ENCODE assay signal across 22 cellular contexts in genomic region chr7:105037319-105037718, GRCh38. TPM values are rescaled to one million over a fixed set of nuclear protein-coding genes. Genes with fewer than 3 reads are reported as not detected.
A peak's percentile ranks its signal among the peaks of the same experiment; 100 is the strongest.
DNase-seq lines count a peak whose midpoint lies in the region; ATAC-seq and TF ChIP-seq lines count a peak whose summit lies in the region.
"Had no signal": no experiment of that assay in that cellular context is flagged by ENCODE, and none has a peak within 500 bp of the region (broad histone marks: within the 10 kb centered on the region; RNA-seq: fewer than 3 reads in every experiment).

No MANE protein-coding gene starts in this region.

- DNase-seq in CD4-positive, CD25-positive, alpha-beta regulatory T cell, result no peak
- DNase-seq in activated T-helper 1 cell treated with anti-CD3 and anti-CD28 coated beads, Interleukin-12 subunit alpha, Interleukin-12 subunit beta, Interleukin-2, Interleukin-4 antibody, amounts not matched to agents 30 ng/mL and 10 ng/mL and 1 ng/mL, durations not matched to agents 14 hours and 24 hours and 36 hours (ENCODE audit: low spot score), result no peak
- DNase-seq in natural killer cell, result no peak
- no peak for DNase-seq in HuH-7.5 (ENCODE audit: low spot score)
- DNase-seq in caudate nucleus (lab: John Stamatoyannopoulos, UW), result no peak
- DNase-seq in NCI-H510A (lab: John Stamatoyannopoulos, UW), result no peak
- DNase-seq: activated CD4-positive, alpha-beta T cell treated with anti-CD3 and anti-CD28 coated beads, Interleukin-2, amount 10 ng/mL, durations not matched to agents 7 days and 5 days; activated T-cell treated with anti-CD3 and anti-CD28 coated beads for 4 hours; GDM1; glutamatergic neuron; MM.1S; NCI-H1436; NCI-H526; Right ventricle myocardium superior; stomach had no signal

- H3K27ac Mint-ChIP-seq in CD4-positive, CD25-positive, alpha-beta regulatory T cell, result peak overlapping the region; percentile 14 to 77 (median 73)
- H3K27ac Mint-ChIP-seq in activated T-helper 1 cell treated with anti-CD3 and anti-CD28 coated beads, Interleukin-12 subunit alpha, Interleukin-12 subunit beta, Interleukin-2, Interleukin-4 antibody, amounts not matched to agents 30 ng/mL and 10 ng/mL and 1 ng/mL, durations not matched to agents 14 hours and 24 hours and 36 hours, result peak overlapping the region; percentile 55
- H3K27ac Mint-ChIP-seq in natural killer cell, result peak overlapping the region; percentile 62 to 71
- H3K27ac Mint-ChIP-seq: activated CD4-positive, alpha-beta T cell treated with anti-CD3 and anti-CD28 coated beads, Interleukin-2, amount 10 ng/mL, durations not matched to agents 7 days and 5 days; IgD-negative memory B cell; mesothelial cell of epicardium; type B pancreatic cell had no signal

- no peak overlapping the region for H3K4me3 ChIP-seq in BLaER1
- H3K4me3 ChIP-seq in CD4-positive, CD25-positive, alpha-beta regulatory T cell (ENCODE audit: low read depth, low read length), result peak overlapping the region; percentile 56
- H3K4me3 ChIP-seq: skin epidermis, stomach had no signal

- intact Hi-C loops in activated T-helper 1 cell treated with anti-CD3 and anti-CD28 coated beads, Interleukin-12 subunit alpha, Interleukin-12 subunit beta, Interleukin-2, Interleukin-4 antibody, amounts not matched to agents 30 ng/mL and 10 ng/mL and 1 ng/mL, durations not matched to agents 14 hours and 24 hours and 36 hours (cut with micrococcal nuclease), result no loop called here
- intact Hi-C loops in natural killer cell (cut with micrococcal nuclease), result no loop called here

- H3K9ac ChIP-seq in BLaER1, result no peak overlapping the region

- H3K27ac ChIP-seq in BLaER1 (no peak overlapping the region), caudate nucleus (ENCODE audit: low read depth, low read length) (no peak overlapping the region)
- peak overlapping the region; percentile 50 for H3K27ac ChIP-seq in CD4-positive, CD25-positive, alpha-beta regulatory T cell (ENCODE audit: insufficient read depth, low read length, poor library complexity, severe bottlenecking)
- H3K27ac ChIP-seq: HL-60, skin epidermis had no signal

- peaks cover 35 to 75% (median 52%) of the 10 kb centered on the region in 4 donors for H3K4me1 Mint-ChIP-seq in CD4-positive, CD25-positive, alpha-beta regulatory T cell
- peaks cover 26% of the 10 kb centered on the region for H3K4me1 Mint-ChIP-seq in activated T-helper 1 cell treated with anti-CD3 and anti-CD28 coated beads, Interleukin-12 subunit alpha, Interleukin-12 subunit beta, Interleukin-2, Interleukin-4 antibody, amounts not matched to agents 30 ng/mL and 10 ng/mL and 1 ng/mL, durations not matched to agents 14 hours and 24 hours and 36 hours (ENCODE audit: low read depth)
- H3K4me1 Mint-ChIP-seq in natural killer cell, result peaks cover 44 to 46% of the 10 kb centered on the region in 2 donors

- H3K4me3 Mint-ChIP-seq in CD4-positive, CD25-positive, alpha-beta regulatory T cell, result peak overlapping the region in 3 of 4 donors; percentile 58 to 82 (median 66)
- no peak overlapping the region for H3K4me3 Mint-ChIP-seq in activated T-helper 1 cell treated with anti-CD3 and anti-CD28 coated beads, Interleukin-12 subunit alpha, Interleukin-12 subunit beta, Interleukin-2, Interleukin-4 antibody, amounts not matched to agents 30 ng/mL and 10 ng/mL and 1 ng/mL, durations not matched to agents 14 hours and 24 hours and 36 hours
- H3K4me3 Mint-ChIP-seq in natural killer cell, result peak overlapping the region; percentile 58
- H3K4me3 Mint-ChIP-seq: activated CD4-positive, alpha-beta T cell treated with anti-CD3 and anti-CD28 coated beads, Interleukin-2, amount 10 ng/mL, durations not matched to agents 7 days and 5 days; mesothelial cell of epicardium; type B pancreatic cell had no signal

- H3K36me3 Mint-ChIP-seq in CD4-positive, CD25-positive, alpha-beta regulatory T cell, result peaks cover 10% of the 10 kb centered on the region
- peaks cover 6% of the 10 kb centered on the region for H3K36me3 Mint-ChIP-seq in activated T-helper 1 cell treated with anti-CD3 and anti-CD28 coated beads, Interleukin-12 subunit alpha, Interleukin-12 subunit beta, Interleukin-2, Interleukin-4 antibody, amounts not matched to agents 30 ng/mL and 10 ng/mL and 1 ng/mL, durations not matched to agents 14 hours and 24 hours and 36 hours (ENCODE audit: low read depth)
- no peaks in the 10 kb centered on the region for H3K36me3 Mint-ChIP-seq in natural killer cell

- H3K27me3 Mint-ChIP-seq in CD4-positive, CD25-positive, alpha-beta regulatory T cell, result no peaks in the 10 kb centered on the region
- no peaks in the 10 kb centered on the region for H3K27me3 Mint-ChIP-seq in activated T-helper 1 cell treated with anti-CD3 and anti-CD28 coated beads, Interleukin-12 subunit alpha, Interleukin-12 subunit beta, Interleukin-2, Interleukin-4 antibody, amounts not matched to agents 30 ng/mL and 10 ng/mL and 1 ng/mL, durations not matched to agents 14 hours and 24 hours and 36 hours (ENCODE audit: insufficient read depth)
- H3K27me3 Mint-ChIP-seq in natural killer cell (ENCODE audit: low read depth in 2 of 2), result no peaks in the 10 kb centered on the region
- H3K27me3 Mint-ChIP-seq: activated CD4-positive, alpha-beta T cell treated with anti-CD3 and anti-CD28 coated beads, Interleukin-2, amount 10 ng/mL, durations not matched to agents 7 days and 5 days; IgD-negative memory B cell; type B pancreatic cell had no signal

- ATAC-seq in CD4-positive, CD25-positive, alpha-beta regulatory T cell (ENCODE audit: low read depth in 2 of 2), result no peak
- no peak for ATAC-seq in natural killer cell
- ATAC-seq: activated naive CD4-positive, alpha-beta T cell treated with anti-CD3 and anti-CD28 coated beads, Interleukin-2, amount 50 U/mL, for 72 hours had no signal

- peak overlapping the region; percentile 12; the same call in 1 of the 2 replicates for H3K4me2 ChIP-seq in BLaER1

- H3K9me3 Mint-ChIP-seq in CD4-positive, CD25-positive, alpha-beta regulatory T cell, result no peaks in the 10 kb centered on the region
- H3K9me3 Mint-ChIP-seq in activated T-helper 1 cell treated with anti-CD3 and anti-CD28 coated beads, Interleukin-12 subunit alpha, Interleukin-12 subunit beta, Interleukin-2, Interleukin-4 antibody, amounts not matched to agents 30 ng/mL and 10 ng/mL and 1 ng/mL, durations not matched to agents 14 hours and 24 hours and 36 hours, result no peaks in the 10 kb centered on the region
- H3K9me3 Mint-ChIP-seq in natural killer cell, result no peaks in the 10 kb centered on the region
- H3K9me3 Mint-ChIP-seq: activated CD4-positive, alpha-beta T cell treated with anti-CD3 and anti-CD28 coated beads, Interleukin-2, amount 10 ng/mL, durations not matched to agents 7 days and 5 days; activated naive CD4-positive, alpha-beta T cell treated with anti-CD3 and anti-CD28 coated beads, Interleukin-2, amount 50 U/mL, for 72 hours; IgD-negative memory B cell; mesothelial cell of epicardium; type B pancreatic cell had no signal

- H4K20me1 ChIP-seq in BLaER1, result peaks cover 100% of the 10 kb centered on the region

- H3K9me3 ChIP-seq in BLaER1, result no peaks in the 10 kb centered on the region
- H3K9me3 ChIP-seq in CD4-positive, CD25-positive, alpha-beta regulatory T cell (ENCODE audit: control insufficient read depth in 2 of 2, low read length in 2 of 2), result no peaks in the 10 kb centered on the region
- H3K9me3 ChIP-seq: stomach had no signal

- no peak for TF ChIP-seq CTCF in natural killer cell (IDR thresholded peaks at IDR 0.05)

- H3K27me3 ChIP-seq in BLaER1, result no peaks in the 10 kb centered on the region
- no peaks in the 10 kb centered on the region for H3K27me3 ChIP-seq in CD4-positive, CD25-positive, alpha-beta regulatory T cell (ENCODE audit: control insufficient read depth, insufficient read depth, low read length)
- H3K27me3 ChIP-seq: stomach had no signal

- H3K36me3 ChIP-seq in BLaER1, result peaks cover 56% of the 10 kb centered on the region
- peaks cover 24% of the 10 kb centered on the region for H3K36me3 ChIP-seq in CD4-positive, CD25-positive, alpha-beta regulatory T cell (ENCODE audit: control insufficient read depth, insufficient read depth, low read length)

- peaks cover 23% of the 10 kb centered on the region for H3K4me1 ChIP-seq in BLaER1
- peaks cover 84% of the 10 kb centered on the region for H3K4me1 ChIP-seq in CD4-positive, CD25-positive, alpha-beta regulatory T cell (ENCODE audit: control insufficient read depth, insufficient read depth, low read length, poor library complexity, severe bottlenecking)

RNA-seq across cellular contexts. Expression of gene KMT2E, which starts 23.3 kb away (rescaled TPM):
- 360 TPM for total RNA-seq in CD4-positive, CD25-positive, alpha-beta regulatory T cell
- polyA plus RNA-seq in CD4-positive, CD25-positive, alpha-beta regulatory T cell, result 100 to 1,000 TPM; 146 to 197 (median 177) TPM
- total RNA-seq in activated T-helper 1 cell treated with anti-CD3 and anti-CD28 coated beads, Interleukin-12 subunit alpha, Interleukin-12 subunit beta, Interleukin-2, Interleukin-4 antibody, amounts not matched to agents 30 ng/mL and 10 ng/mL and 1 ng/mL, durations not matched to agents 14 hours and 24 hours and 36 hours, result 114 and 130 TPM in 2 replicates
- 100 to 1,000 TPM; 272 to 353 (median 345) TPM for total RNA-seq in natural killer cell
